ENCODE assay signal across 8 cellular contexts in genomic region chr14:85471744-85472143, GRCh38. TPM values are rescaled to one million over a fixed set of nuclear protein-coding genes. Genes with fewer than 3 reads are reported as not detected.
DNase-seq lines count a peak whose midpoint lies in the region; ATAC-seq and TF ChIP-seq lines count a peak whose summit lies in the region.
"Had no signal": no experiment of that assay in that cellular context is flagged by ENCODE, and none has a peak within 500 bp of the region (broad histone marks: within the 10 kb centered on the region; RNA-seq: fewer than 3 reads in every experiment).

No MANE protein-coding gene starts in this region.

- peaks cover 2% of the 10 kb centered on the region for H3K27me3 Mint-ChIP-seq in glutamatergic neuron (ENCODE audit: unreplicated experiment)

- H3K36me3 ChIP-seq in SJCRH30 (no peaks in the 10 kb centered on the region), skeletal muscle satellite cell (ENCODE audit: insufficient read depth, low read length) (no peaks in the 10 kb centered on the region), mucosa of descending colon (ENCODE audit: low read depth) (no peaks in the 10 kb centered on the region)

- no peak for TF ChIP-seq CTCF in glutamatergic neuron (IDR thresholded peaks at IDR 0.05; ENCODE audit: partially characterized antibody, unreplicated experiment)
- no peak for TF ChIP-seq CTCF in mucosa of descending colon (IDR thresholded peaks at IDR 0.05)

- no peak for ATAC-seq in mucosa of descending colon

- H3K4me1 ChIP-seq in SJCRH30 (peaks cover 12% of the 10 kb centered on the region), skeletal muscle satellite cell (ENCODE audit: control insufficient read depth, insufficient read depth, low read length) (peaks cover 29% of the 10 kb centered on the region), mucosa of descending colon (ENCODE audit: low read depth) (no peaks in the 10 kb centered on the region)

- H3K4me3 ChIP-seq in SJCRH30 (no peak overlapping the region), skeletal muscle satellite cell (ENCODE audit: low read length) (no peak overlapping the region), mucosa of descending colon (no peak overlapping the region)

- peaks cover 6% of the 10 kb centered on the region for H3K4me1 Mint-ChIP-seq in glutamatergic neuron (ENCODE audit: low read depth, unreplicated experiment)

- H3K36me3 Mint-ChIP-seq in glutamatergic neuron (ENCODE audit: unreplicated experiment), result no peaks in the 10 kb centered on the region

- peaks cover 3% of the 10 kb centered on the region for H3K9me3 Mint-ChIP-seq in glutamatergic neuron (ENCODE audit: unreplicated experiment)

- H3K9ac ChIP-seq in skeletal muscle satellite cell (ENCODE audit: low read depth, low read length), result peak overlapping the region; percentile 35

- peak overlapping the region; percentile 54 for H3K27ac Mint-ChIP-seq in glutamatergic neuron (ENCODE audit: unreplicated experiment)

- no peak overlapping the region for H3K4me3 Mint-ChIP-seq in glutamatergic neuron (ENCODE audit: unreplicated experiment)

- H3K9me3 ChIP-seq in SJCRH30 (replicated peaks), result no peaks in the 10 kb centered on the region
- H3K9me3 ChIP-seq in skeletal muscle satellite cell (replicated peaks; ENCODE audit: low read length), result no peaks in the 10 kb centered on the region
- no peaks in the 10 kb centered on the region for H3K9me3 ChIP-seq in mucosa of descending colon

- H3K27me3 ChIP-seq in SJCRH30, result no peaks in the 10 kb centered on the region
- no peaks in the 10 kb centered on the region for H3K27me3 ChIP-seq in skeletal muscle satellite cell (ENCODE audit: control insufficient read depth, insufficient read depth, low read length)

- peak overlapping the region; percentile 2; the same call in 1 of the 2 replicates for H3K27ac ChIP-seq in SJCRH30

- intact Hi-C loops in mucosa of descending colon (cut with DNase I, micrococcal nuclease) (no loop called here), posterior vena cava (cut with DNase I) (no loop called here)

- DNase-seq in HCEC 1CT (peak; percentile 97), SJCRH30 (peak; percentile 63 to 67), glutamatergic neuron (no peak), mucosa of descending colon (no peak), posterior vena cava (ENCODE audit: low spot score) (no peak), SKM-1 (lab: John Stamatoyannopoulos, UW; ENCODE audit: unreplicated experiment) (no peak)
- DNase-seq: T-helper 2 cell had no signal

- peak overlapping the region; percentile 29 for H3K4me2 ChIP-seq in skeletal muscle satellite cell (ENCODE audit: low read length)

RNA-seq across cellular contexts. Expression of gene FLRT2, which starts 58.2 kb away (rescaled TPM):
- total RNA-seq in SJCRH30 (2014; rRNA removed; shearing (Covaris generic)), result 22.7 and 23.5 TPM in 2 replicates
- total RNA-seq in glutamatergic neuron (ENCODE audit: unreplicated experiment) (69.6 TPM), mucosa of descending colon (10 to 100 TPM in 1 of 3 donors, 1 to 10 TPM in 2; 4.9 to 14.6 (median 7.1) TPM), posterior vena cava (10 to 100 TPM; 16.1 to 59.6 TPM)
- 10.7 and 29.7 TPM in 2 replicates for total RNA-seq in skeletal muscle satellite cell (2012; rRNA removed)

Comparison
In these comparisons a context has a peak if more than half of its experiments do, and no peak if none do; other contexts are left out.
1. DNase-seq: peak in HCEC 1CT (single experiment) and SJCRH30 (2 of 2); none in glutamatergic neuron (single experiment), mucosa of descending colon (0 of 3), posterior vena cava (single experiment) and SKM-1 (single experiment).